ENCODE assay signal across 12 cellular contexts in genomic region chr19:4393947-4394590, GRCh38. TPM values are rescaled to one million over a fixed set of nuclear protein-coding genes. Genes with fewer than 3 reads are reported as not detected.
DNase-seq lines count a peak whose midpoint lies in the region; ATAC-seq, FAIRE-seq and TF ChIP-seq lines count a peak whose summit lies in the region.
"Had no signal": no experiment of that assay in that cellular context is flagged by ENCODE, and none has a peak within 500 bp of the region (broad histone marks: within the 10 kb centered on the region; RNA-seq: fewer than 3 reads in every experiment).

No MANE protein-coding gene starts in this region.

- intact Hi-C loops in right cardiac atrium (cut with DNase I) (no loop called here), Right ventricle myocardium superior (cut with DNase I) (no loop called here), K562 (cut with micrococcal nuclease) (no loop called here)

- FAIRE-seq in K562 (lab: Jason Lieb, UNC): no peak

- H3K4me1 ChIP-seq in right cardiac atrium (ENCODE audit: control insufficient read depth, insufficient read depth, low read length) (peaks cover 41% of the 10 kb centered on the region), K562 (replicated peaks in 1 of 2; ENCODE audit: control insufficient read depth in 2 of 2, insufficient read depth in 2 of 2, low read length in 2 of 2) (peaks cover 41 to 50% of the 10 kb centered on the region in 2 experiments), mucosa of stomach (ENCODE audit: control insufficient read depth, insufficient read depth, low read length) (peaks cover 29% of the 10 kb centered on the region), upper lobe of left lung (peaks cover 61 to 76% (median 72%) of the 10 kb centered on the region in 4 donors), Peyer's patch (peaks cover 0 to 53% (median 18%) of the 10 kb centered on the region in 4 donors)

- H3K27ac ChIP-seq in right cardiac atrium (ENCODE audit: low read length) (peak overlapping the region; percentile 61), K562 (ENCODE audit: extremely low read depth, low read depth, low read length) (peak overlapping the region; percentile 5; the same call in 2 of the 3 replicates), upper lobe of left lung (peak overlapping the region; percentile 11 to 30 (median 22)), Peyer's patch (peak overlapping the region in 1 of 4 donors; percentile 4)

- H3K9ac ChIP-seq in K562 (ENCODE audit: insufficient read depth in 1 of 2, low read depth in 2 of 2, low read length in 2 of 2) (peak overlapping the region; percentile 34 to 83; a peak in 2 of 4 replicates), mucosa of stomach (ENCODE audit: low read length) (peak overlapping the region; percentile 25)

- ATAC-seq in right cardiac atrium (peak in 1 of 2 donors; percentile 2), Right ventricle myocardium superior (ENCODE audit: poor library complexity) (no peak), K562 (peak; percentile 13; the same call in 1 of the 3 replicates), upper lobe of left lung (ENCODE audit: low FRiP score in 2 of 2) (peak in 1 of 2 donors; percentile 48), GM21526 (IDR thresholded peaks at IDR 0.05; ENCODE audit: low FRiP score, unreplicated experiment) (no peak), HG02642 (IDR thresholded peaks at IDR 0.05; ENCODE audit: poor library complexity, unreplicated experiment) (no peak)
- ATAC-seq: PC-3 had no signal

- H3K4me3 ChIP-seq in right cardiac atrium (ENCODE audit: low read length): no peak overlapping the region
- no peak overlapping the region for H3K4me3 ChIP-seq in K562
- no peak overlapping the region for H3K4me3 ChIP-seq in mucosa of stomach (ENCODE audit: low read length)
- H3K4me3 ChIP-seq in upper lobe of left lung: no peak overlapping the region
- no peak overlapping the region for H3K4me3 ChIP-seq in Peyer's patch
- H3K4me3 ChIP-seq: breast epithelium had no signal

- peaks cover 99% of the 10 kb centered on the region for H3K79me2 ChIP-seq in K562 (ENCODE audit: control insufficient read depth, insufficient read depth, low read length)

- no peak for TF ChIP-seq EP300 in K562 (IDR thresholded peaks at IDR 0.05; ENCODE audit: low read length)
- TF ChIP-seq EP300 in upper lobe of left lung (IDR thresholded peaks at IDR 0.05): no peak

- H3K4me2 ChIP-seq in K562 (ENCODE audit: insufficient read depth, low read length): peak overlapping the region; percentile 38

- CTCF ChIA-PET in K562 (lab: Yijun Ruan, JAX; ENCODE audit: low intra/inter-chr PET ratio): no interaction called here

- H3K36me3 ChIP-seq in K562 (ENCODE audit: control insufficient read depth, insufficient read depth, low read length) (peaks cover 75% of the 10 kb centered on the region), mucosa of stomach (ENCODE audit: control insufficient read depth, insufficient read depth, low read length) (peaks cover 10% of the 10 kb centered on the region), upper lobe of left lung (peaks cover 0 to 20% (median 9%) of the 10 kb centered on the region in 4 donors), Peyer's patch (peaks cover 0 to 26% (median 0%) of the 10 kb centered on the region in 3 donors)
- H3K36me3 ChIP-seq: breast epithelium had no signal

- 42% methylated on average over 8 of the region's 8 CpGs for WGBS in right cardiac atrium
- WGBS in K562 (ENCODE audit: insufficient coverage, low coverage, missing lambda C conversion rate): 74% methylated on average over 8 of the region's 8 CpGs
- 69 to 84% methylated on average over 7 to 8 of the region's 8 CpGs for WGBS in upper lobe of left lung, 2 donors

- no TSS peak for BruUV-seq in K562 (replicated peaks; lab: Mats Ljungman, UMichigan)

- H4K20me1 ChIP-seq in K562 (replicated peaks; ENCODE audit: control insufficient read depth, insufficient read depth, low read length): peaks cover 63% of the 10 kb centered on the region

- no peak for TF ChIP-seq POLR2A in K562 (conservative IDR thresholded peaks at IDR 0.05)
- TF ChIP-seq POLR2A in upper lobe of left lung (IDR thresholded peaks at IDR 0.05): no peak
- no peak for TF ChIP-seq POLR2A in Peyer's patch (IDR thresholded peaks at IDR 0.05)

- in situ Hi-C loops in K562 (cut with MboI): no loop called here

- no peak for TF ChIP-seq CTCF in K562 (IDR thresholded peaks at IDR 0.05 in 2 of 3, conservative IDR thresholded peaks at IDR 0.05 in 1 of 3; ENCODE audit: insufficient read depth in 2 of 3, low read depth in 1 of 3, low read length in 3 of 3)
- no peak for TF ChIP-seq CTCF in upper lobe of left lung (IDR thresholded peaks at IDR 0.05)
- TF ChIP-seq CTCF in Peyer's patch (IDR thresholded peaks at IDR 0.05): no peak

- peak in 1 of 3 donors; percentile 22 for DNase-seq in right cardiac atrium
- no peak for DNase-seq in Right ventricle myocardium superior
- no peak for DNase-seq in K562 (ENCODE audit: extremely low read depth in 1 of 4, low spot score in 3 of 4)
- DNase-seq in upper lobe of left lung: no peak
- no peak for DNase-seq in Peyer's patch
- DNase-seq: COR-L47, NCI-H1417, PC-3 had no signal

- no peaks in the 10 kb centered on the region for H3K27me3 ChIP-seq in right cardiac atrium (ENCODE audit: control insufficient read depth, insufficient read depth)
- H3K27me3 ChIP-seq in K562 (ENCODE audit: control insufficient read depth in 2 of 2, insufficient read depth in 2 of 2, low read length in 2 of 2): no peaks in the 10 kb centered on the region
- H3K27me3 ChIP-seq in mucosa of stomach (ENCODE audit: control insufficient read depth, insufficient read depth, low read length): no peaks in the 10 kb centered on the region
- H3K27me3 ChIP-seq in upper lobe of left lung: no peaks in the 10 kb centered on the region
- no peaks in the 10 kb centered on the region for H3K27me3 ChIP-seq in Peyer's patch
- H3K27me3 ChIP-seq: breast epithelium had no signal

- peaks cover 11% of the 10 kb centered on the region for H3K9me1 ChIP-seq in K562 (ENCODE audit: control insufficient read depth, insufficient read depth, low read length)

- no peaks in the 10 kb centered on the region for H3K9me3 ChIP-seq in right cardiac atrium (ENCODE audit: control insufficient read depth, low read length)
- no peaks in the 10 kb centered on the region for H3K9me3 ChIP-seq in K562 (replicated peaks; ENCODE audit: control insufficient read depth, insufficient read depth, low read depth, low read length)
- no peaks in the 10 kb centered on the region for H3K9me3 ChIP-seq in mucosa of stomach (ENCODE audit: control insufficient read depth, low read length)
- H3K9me3 ChIP-seq in upper lobe of left lung: no peaks in the 10 kb centered on the region
- no peaks in the 10 kb centered on the region for H3K9me3 ChIP-seq in Peyer's patch
- H3K9me3 ChIP-seq: breast epithelium had no signal

- TF ChIP-seq RAD21 in K562 (CRISPR knock-in tag; conservative IDR thresholded peaks at IDR 0.05 in 1 of 2, IDR thresholded peaks at IDR 0.05 in 1 of 2): no peak

- POLR2A ChIA-PET in K562 (lab: Yijun Ruan, JAX): interaction anchor here (0.6 to 5.7 kb wide), 8 partner anchors 10 to 107 kb away, joined by 3 to 37 read pairs (median 3); no protein-coding TSS in a partner anchor

- H2AFZ ChIP-seq in K562 (ENCODE audit: low read depth, low read length): no peak overlapping the region

RNA-seq across cellular contexts. Expression of gene SH3GL1, which starts 6.3 kb away (rescaled TPM):
- total RNA-seq in right cardiac atrium: 10 to 100 TPM; 26.3 to 40.3 (median 31.8) TPM
- 27.7 TPM for polyA plus RNA-seq in right cardiac atrium
- 18.6 TPM for total RNA-seq in Right ventricle myocardium superior
- 74.6 and 119 TPM in 2 replicates for total RNA-seq in K562 (2011; cell fraction: chromatin; rRNA removed; ENCODE audit: low replicate concordance)
- total RNA-seq in K562 (2011; cell fraction: nucleolus; rRNA removed): 59.7 and 60.0 TPM in 2 replicates
- total RNA-seq in K562 (2011; cell fraction: nucleoplasm; rRNA removed): 58.7 and 78.3 TPM in 2 replicates
- 48.0 and 60.1 TPM in 2 replicates for total RNA-seq in K562 (2014; rRNA removed)
- total RNA-seq in K562 (2014; rRNA removed; fragmentation: Illumina TruSeq; extraction: Trizol): 6.1 and 9.4 TPM in 2 replicates
- total RNA-seq in K562 (2015; rRNA removed; fragmentation: Illumina TruSeq; extraction: Trizol): 28.6 and 29.1 TPM in 2 replicates
- 72.0 and 75.3 TPM in 2 replicates for total RNA-seq in K562 (2021)
- polyA plus RNA-seq in K562 (2011; rRNA removed): 25.7 and 44.0 TPM in 2 replicates
- 41.8 and 96.4 TPM in 2 replicates for polyA plus RNA-seq in K562 (2011; cell fraction: cytosol; rRNA removed)
- polyA plus RNA-seq in K562 (2011; cell fraction: nucleus; rRNA removed): 68.2 and 94.2 TPM in 2 replicates
- polyA plus RNA-seq in K562 (2012): 51.2 and 58.7 TPM in 2 replicates
- 25.5 and 57.0 TPM in 2 replicates for polyA plus RNA-seq in K562 (2014; fragmentation: Illumina TruSeq; extraction: Trizol)
- 1 to 10 TPM; 1.7 to 2.1 TPM for polyA plus RNA-seq in K562 (2014; fragmentation: Nextera tagmentation; extraction: Ambion mirVana)
- polyA plus RNA-seq in K562 (2014; rRNA removed): 58.5 and 64.7 TPM in 2 replicates
- 8.2 and 13.7 TPM in 2 replicates for polyA minus RNA-seq in K562 (2011; rRNA and poly(A)+ RNA removed)
- 31.3 and 36.5 TPM in 2 replicates for polyA minus RNA-seq in K562 (2011; cell fraction: cytosol; rRNA and poly(A)+ RNA removed)
- polyA minus RNA-seq in K562 (2011; cell fraction: nucleus; rRNA and poly(A)+ RNA removed): 17.4 and 22.5 TPM in 2 replicates
- 10 to 100 TPM; 27.4 to 60.1 (median 53.8) TPM for total RNA-seq in upper lobe of left lung
- total RNA-seq in Peyer's patch: 100 to 1,000 TPM in 1 of 4 donors, 10 to 100 TPM in 3; 69.3 to 102 (median 73.9) TPM

RNA-seq across cellular contexts. Expression of gene CHAF1A, which starts 8.4 kb away (rescaled TPM):
- total RNA-seq in right cardiac atrium (1 to 10 TPM; 5.4 to 7.7 (median 6.2) TPM), Right ventricle myocardium superior (5.4 TPM), K562 (2014; rRNA removed) (61.1 and 78.3 TPM in 2 replicates), K562 (2014; rRNA removed; fragmentation: Illumina TruSeq; extraction: Trizol) (32.5 and 42.6 TPM in 2 replicates), K562 (2015; rRNA removed; fragmentation: Illumina TruSeq; extraction: Trizol) (51.4 and 51.8 TPM in 2 replicates), K562 (2021) (78.6 and 86.9 TPM in 2 replicates), upper lobe of left lung (10 to 100 TPM in 3 of 6 donors, 1 to 10 TPM in 3; 3.3 to 16.8 (median 10.1) TPM), Peyer's patch (10 to 100 TPM in 3 of 4 donors, 1 to 10 TPM in 1; 7.5 to 66.8 (median 14.4) TPM)
- polyA plus RNA-seq in right cardiac atrium (4.3 TPM), K562 (2011; rRNA removed) (32.0 and 35.3 TPM in 2 replicates), K562 (2014; fragmentation: Illumina TruSeq; extraction: Trizol) (45.2 and 59.3 TPM in 2 replicates), K562 (2014; fragmentation: Nextera tagmentation; extraction: Ambion mirVana) (1 to 10 TPM; 1.6 to 2.1 TPM), K562 (2014; rRNA removed) (65.4 and 73.4 TPM in 2 replicates)
- total RNA-seq in K562 (2011; cell fraction: chromatin; rRNA removed; ENCODE audit: low replicate concordance): 122 and 169 TPM in 2 replicates
- 101 and 121 TPM in 2 replicates for total RNA-seq in K562 (2011; cell fraction: nucleolus; rRNA removed)
- 83.4 and 88.4 TPM in 2 replicates for total RNA-seq in K562 (2011; cell fraction: nucleoplasm; rRNA removed)
- 33.8 and 95.9 TPM in 2 replicates for polyA plus RNA-seq in K562 (2011; cell fraction: cytosol; rRNA removed)
- 46.7 and 100 TPM in 2 replicates for polyA plus RNA-seq in K562 (2011; cell fraction: nucleus; rRNA removed)
- 65.6 and 65.8 TPM in 2 replicates for polyA plus RNA-seq in K562 (2012)
- 33.8 and 38.5 TPM in 2 replicates for polyA minus RNA-seq in K562 (2011; rRNA and poly(A)+ RNA removed)
- 43.1 and 61.4 TPM in 2 replicates for polyA minus RNA-seq in K562 (2011; cell fraction: cytosol; rRNA and poly(A)+ RNA removed)
- polyA minus RNA-seq in K562 (2011; cell fraction: nucleus; rRNA and poly(A)+ RNA removed): 35.1 and 42.1 TPM in 2 replicates

RNA-seq across cellular contexts. Expression of gene MPND, which starts 50.7 kb away (rescaled TPM):
- total RNA-seq in right cardiac atrium: 10 to 100 TPM; 22.8 to 25.8 (median 25.2) TPM
- 24.9 TPM for polyA plus RNA-seq in right cardiac atrium
- total RNA-seq in Right ventricle myocardium superior: 16.6 TPM
- 6.5 and 16.7 TPM in 2 replicates for total RNA-seq in K562 (2011; cell fraction: chromatin; rRNA removed; ENCODE audit: low replicate concordance)
- 12.6 and 12.8 TPM in 2 replicates for total RNA-seq in K562 (2011; cell fraction: nucleolus; rRNA removed)
- 6.2 and 6.5 TPM in 2 replicates for total RNA-seq in K562 (2011; cell fraction: nucleoplasm; rRNA removed)
- total RNA-seq in K562 (2014; rRNA removed): 3.6 and 5.7 TPM in 2 replicates
- 1.5 and 1.9 TPM in 2 replicates for total RNA-seq in K562 (2014; rRNA removed; fragmentation: Illumina TruSeq; extraction: Trizol)
- total RNA-seq in K562 (2015; rRNA removed; fragmentation: Illumina TruSeq; extraction: Trizol): 7.8 and 8.0 TPM in 2 replicates
- total RNA-seq in K562 (2021): 14.0 and 16.2 TPM in 2 replicates
- 3.9 and 4.3 TPM in 2 replicates for polyA plus RNA-seq in K562 (2011; rRNA removed)
- 4.7 and 8.9 TPM in 2 replicates for polyA plus RNA-seq in K562 (2011; cell fraction: cytosol; rRNA removed)
- 4.8 and 7.2 TPM in 2 replicates for polyA plus RNA-seq in K562 (2011; cell fraction: nucleus; rRNA removed)
- 13.5 and 16.5 TPM in 2 replicates for polyA plus RNA-seq in K562 (2012)
- 5.5 and 7.6 TPM in 2 replicates for polyA plus RNA-seq in K562 (2014; fragmentation: Illumina TruSeq; extraction: Trizol)
- polyA plus RNA-seq in K562 (2014; fragmentation: Nextera tagmentation; extraction: Ambion mirVana): 1 to 10 TPM in 1 of 2 experiments, under 1 TPM in 1; 0.25 to 1.3 TPM
- 5.7 and 9.4 TPM in 2 replicates for polyA plus RNA-seq in K562 (2014; rRNA removed)
- 1.3 and 1.9 TPM in 2 replicates for polyA minus RNA-seq in K562 (2011; rRNA and poly(A)+ RNA removed)
- polyA minus RNA-seq in K562 (2011; cell fraction: cytosol; rRNA and poly(A)+ RNA removed): 8.7 and 9.4 TPM in 2 replicates
- 3.2 and 4.0 TPM in 2 replicates for polyA minus RNA-seq in K562 (2011; cell fraction: nucleus; rRNA and poly(A)+ RNA removed)
- total RNA-seq in upper lobe of left lung: 10 to 100 TPM in 4 of 6 donors, 1 to 10 TPM in 2; 7.7 to 37.1 (median 15.6) TPM
- 10 to 100 TPM in 3 of 4 donors, 1 to 10 TPM in 1; 8.3 to 26.1 (median 20.8) TPM for total RNA-seq in Peyer's patch

RNA-seq across cellular contexts. Expression of gene STAP2, which starts 55.4 kb away (rescaled TPM):
- total RNA-seq in right cardiac atrium (10 to 100 TPM in 3 of 4 donors, 1 to 10 TPM in 1; 6.7 to 13.9 (median 11.3) TPM), Right ventricle myocardium superior (1.6 TPM), K562 (2014; rRNA removed) (4.3 and 7.8 TPM in 2 replicates), K562 (2014; rRNA removed; fragmentation: Illumina TruSeq; extraction: Trizol) (2.3 and 3.9 TPM in 2 replicates), K562 (2015; rRNA removed; fragmentation: Illumina TruSeq; extraction: Trizol) (3.5 and 4.5 TPM in 2 replicates), K562 (2021) (5.7 and 8.2 TPM in 2 replicates), upper lobe of left lung (10 to 100 TPM; 11.2 to 39.8 (median 14.7) TPM), Peyer's patch (100 to 1,000 TPM in 3 of 4 donors, 10 to 100 TPM in 1; 90.8 to 227 (median 134) TPM)
- polyA plus RNA-seq in right cardiac atrium (7.8 TPM), K562 (2011; rRNA removed) (4.3 and 4.7 TPM in 2 replicates), K562 (2014; fragmentation: Illumina TruSeq; extraction: Trizol) (5.3 and 5.4 TPM in 2 replicates), K562 (2014; fragmentation: Nextera tagmentation; extraction: Ambion mirVana) (1 to 10 TPM; 1.2 to 3.6 TPM), K562 (2014; rRNA removed) (5.8 and 9.8 TPM in 2 replicates)
- 2.7 and 6.6 TPM in 2 replicates for total RNA-seq in K562 (2011; cell fraction: chromatin; rRNA removed; ENCODE audit: low replicate concordance)
- total RNA-seq in K562 (2011; cell fraction: nucleolus; rRNA removed): 8.7 and 10.8 TPM in 2 replicates
- 4.0 and 6.0 TPM in 2 replicates for total RNA-seq in K562 (2011; cell fraction: nucleoplasm; rRNA removed)
- 5.4 and 13.5 TPM in 2 replicates for polyA plus RNA-seq in K562 (2011; cell fraction: cytosol; rRNA removed)
- 5.6 and 10.5 TPM in 2 replicates for polyA plus RNA-seq in K562 (2011; cell fraction: nucleus; rRNA removed)
- polyA plus RNA-seq in K562 (2012): 1.4 and 4.8 TPM in 2 replicates
- 1.2 and 3.1 TPM in 2 replicates for polyA minus RNA-seq in K562 (2011; rRNA and poly(A)+ RNA removed)
- 2.0 and 2.6 TPM in 2 replicates for polyA minus RNA-seq in K562 (2011; cell fraction: cytosol; rRNA and poly(A)+ RNA removed)
- 1.1 and 3.2 TPM in 2 replicates for polyA minus RNA-seq in K562 (2011; cell fraction: nucleus; rRNA and poly(A)+ RNA removed)
